In the genomic region with DNA sequence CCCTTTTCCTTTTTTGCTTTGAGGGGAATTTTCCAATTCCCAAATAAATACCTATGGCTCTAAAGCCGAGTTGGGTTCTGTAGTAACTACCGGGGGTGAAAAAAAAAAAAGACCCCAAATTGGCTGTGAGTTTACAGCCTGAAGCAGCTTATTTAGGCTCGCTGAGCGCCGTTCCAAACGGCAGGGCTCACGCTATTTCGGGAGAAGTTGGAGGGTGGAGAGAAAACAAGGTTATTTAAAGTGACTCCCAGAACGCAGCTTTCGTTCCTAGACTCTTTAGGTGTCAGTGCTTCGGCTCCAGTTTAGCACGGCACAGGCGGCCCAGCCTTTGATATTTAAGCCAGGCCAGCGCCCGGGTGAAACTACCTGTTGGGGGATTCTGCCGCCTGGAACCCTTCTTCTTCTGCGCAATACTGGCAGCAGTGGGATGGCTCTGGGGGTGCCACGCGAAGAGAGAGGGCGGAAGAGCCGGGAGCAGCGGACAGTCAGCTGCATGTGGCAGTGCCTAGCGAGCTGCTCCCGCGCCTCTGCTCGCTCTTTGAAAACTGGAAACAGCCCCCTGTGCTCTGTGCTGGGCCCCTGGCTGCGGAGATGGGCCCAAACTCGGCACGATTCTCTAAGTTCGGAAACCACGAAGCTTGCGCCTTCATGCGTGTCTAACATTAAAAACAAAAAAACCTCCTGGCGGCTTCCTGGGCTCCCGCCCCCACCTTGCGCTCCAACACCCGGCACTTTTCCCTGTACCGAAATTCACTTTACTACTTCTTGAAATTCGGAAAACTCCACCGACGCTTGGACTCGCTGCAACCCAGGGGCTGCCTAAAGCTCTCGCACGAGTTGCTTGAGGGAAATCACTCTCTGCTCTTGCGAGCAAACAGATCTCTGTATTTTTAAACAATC, we compare ENCODE assay signal across 9 cellular contexts. TPM values are rescaled to one million over a fixed set of nuclear protein-coding genes. Genes with fewer than 3 reads are reported as not detected.
A peak's percentile ranks its signal among the peaks of the same experiment; 100 is the strongest.
DNase-seq lines count a peak whose midpoint lies in the region; FAIRE-seq and TF ChIP-seq lines count a peak whose summit lies in the region.
"Had no signal": no experiment of that assay in that cellular context is flagged by ENCODE, and none has a peak within 500 bp of the region (broad histone marks: within the 10 kb centered on the region; RNA-seq: fewer than 3 reads in every experiment).

No MANE protein-coding gene starts in this region.

- 5 to 10% (median 6%) methylated on average over 34 to 45 of the region's 45 CpGs for WGBS in spleen, 5 donors

- H3K27me3 ChIP-seq in MG63, result peaks cover 56% of the 10 kb centered on the region
- H3K27me3 ChIP-seq in spleen (replicated peaks in 1 of 7), result peaks cover 4 to 99% (median 67%) of the 10 kb centered on the region in 7 donors

- H3K27ac ChIP-seq in kidney (ENCODE audit: low read depth in 2 of 2, low read length in 2 of 2), result peak overlapping the region in 1 of 2 donors; percentile 73
- no peak overlapping the region for H3K27ac ChIP-seq in spleen

- no peak for TF ChIP-seq POLR2A in spleen (IDR thresholded peaks at IDR 0.05)

- DNase-seq in MG63 (peak; percentile 81), choroid plexus epithelial cell (ENCODE audit: low read depth) (peak; percentile 33), kidney (no peak), spleen (no peak), foreskin melanocyte (no peak), NCI-H1417 (lab: John Stamatoyannopoulos, UW) (no peak), NOMO-1 treated with DMSO at 0.1 percent for 48 hours (lab: John Stamatoyannopoulos, UW; ENCODE audit: unreplicated experiment) (no peak), NCI-H510A (lab: John Stamatoyannopoulos, UW) (no peak)
- DNase-seq: Kasumi-1 had no signal

- no peak for FAIRE-seq in kidney (lab: Jason Lieb, UNC)

- H3K4me3 ChIP-seq in MG63 (peak overlapping the region; percentile 45), choroid plexus epithelial cell (ENCODE audit: low read depth, low read length) (peak overlapping the region; percentile 47), kidney (ENCODE audit: low read length in 2 of 2) (peak overlapping the region; percentile 58 to 71), spleen (peak overlapping the region; percentile 18 to 62 (median 32))

- no peak for TF ChIP-seq CTCF in choroid plexus epithelial cell (conservative IDR thresholded peaks at IDR 0.05; ENCODE audit: low read depth, low read length)
- TF ChIP-seq CTCF in kidney (IDR thresholded peaks at IDR 0.05; ENCODE audit: borderline replicate concordance, extremely low read depth, insufficient read depth), result no peak
- TF ChIP-seq CTCF in spleen (IDR thresholded peaks at IDR 0.05 in 8 of 11, conservative IDR thresholded peaks at IDR 0.05 in 3 of 11), result no peak

- H3K9ac ChIP-seq in kidney (ENCODE audit: low read length in 2 of 2), result peak overlapping the region in 1 of 2 donors; percentile 60

- intact Hi-C loops in kidney (cut with DNase I) (no loop called here), spleen (cut with DNase I; ENCODE audit: low total_unique reads) (no loop called here)

- H3K36me3 ChIP-seq in MG63 (no peaks in the 10 kb centered on the region), kidney (ENCODE audit: control insufficient read depth in 1 of 2, insufficient read depth in 2 of 2, low read length in 2 of 2) (no peaks in the 10 kb centered on the region), spleen (no peaks in the 10 kb centered on the region)

- H3K4me1 ChIP-seq in kidney (ENCODE audit: control insufficient read depth in 1 of 2, insufficient read depth in 1 of 2, low read depth in 1 of 2, low read length in 2 of 2) (peaks cover 5 to 7% of the 10 kb centered on the region in 2 donors), spleen (peaks cover 0 to 44% (median 25%) of the 10 kb centered on the region in 6 donors)

- H3K9me3 ChIP-seq in MG63 (no peaks in the 10 kb centered on the region), kidney (ENCODE audit: control insufficient read depth in 1 of 2, low read length in 2 of 2) (no peaks in the 10 kb centered on the region), spleen (no peaks in the 10 kb centered on the region)

RNA-seq across cellular contexts. Expression of gene NFIB, which starts 34.5 kb away (rescaled TPM):
- total RNA-seq in MG63 (2014; rRNA removed; shearing (Covaris generic); ENCODE audit: low replicate concordance), result 47.3 and 62.1 TPM in 2 replicates
- total RNA-seq in kidney (112 TPM), spleen (10 to 100 TPM; 45.1 to 96.8 (median 56.3) TPM)
- polyA plus RNA-seq in kidney (ENCODE audit: insufficient read depth, low read depth, low replicate concordance) (15.6 TPM), spleen (1 to 10 TPM; 3.6 to 5.6 (median 3.6) TPM)

Comparison
In these comparisons a context has a peak if more than half of its experiments do, and no peak if none do; other contexts are left out.
1. DNase-seq: peak in MG63 (single experiment) and choroid plexus epithelial cell (single experiment); none in kidney (single experiment), spleen (single experiment), foreskin melanocyte (single experiment), NCI-H1417 (0 of 3), NOMO-1 treated with DMSO at 0.1 percent for 48 hours (single experiment) and NCI-H510A (single experiment).
2. Peak in every context shown above with its lines, with median percentiles within 50 percentile points of each other: H3K4me3 ChIP-seq.